In genomic region chr12:104520242-104520900, GRCh38 we compare ENCODE assay signal across 8 cellular contexts.
DNase-seq lines count a peak whose midpoint lies in the region; ATAC-seq lines count a peak whose summit lies in the region.

No MANE protein-coding gene starts in this region.

- intact Hi-C loops in dendritic cell treated with granulocyte-macrophage colony-stimulating factor and Interleukin-4, amounts not matched to agents 40 ng/mL and 50 ng/mL, for 4 days (cut with micrococcal nuclease), result no loop called here

- H3K4me1 Mint-ChIP-seq in dendritic cell treated with granulocyte-macrophage colony-stimulating factor and Interleukin-4, amounts not matched to agents 40 ng/mL and 50 ng/mL, for 4 days (ENCODE audit: low read depth), result peaks cover 84% of the 10 kb centered on the region

- H3K27ac Mint-ChIP-seq in dendritic cell treated with granulocyte-macrophage colony-stimulating factor and Interleukin-4, amounts not matched to agents 40 ng/mL and 50 ng/mL, for 4 days, result peak overlapping the region; percentile 55

- DNase-seq in DMS153 (lab: John Stamatoyannopoulos, UW) (peak; percentile 74), HUDEP-2 (lab: John Stamatoyannopoulos, UW; ENCODE audit: unreplicated experiment in 76 of 76) (no peak), putamen (ENCODE audit: low spot score) (no peak), dermis blood vessel endothelial cell (no peak), mucosa of gallbladder (ENCODE audit: low spot score) (no peak)

- no peak overlapping the region for H3K4me3 Mint-ChIP-seq in dendritic cell treated with granulocyte-macrophage colony-stimulating factor and Interleukin-4, amounts not matched to agents 40 ng/mL and 50 ng/mL, for 4 days

- peaks cover 26% of the 10 kb centered on the region for H3K36me3 Mint-ChIP-seq in dendritic cell treated with granulocyte-macrophage colony-stimulating factor and Interleukin-4, amounts not matched to agents 40 ng/mL and 50 ng/mL, for 4 days (ENCODE audit: low read depth)

- no peaks in the 10 kb centered on the region for H3K27me3 Mint-ChIP-seq in dendritic cell treated with granulocyte-macrophage colony-stimulating factor and Interleukin-4, amounts not matched to agents 40 ng/mL and 50 ng/mL, for 4 days

- ATAC-seq in GM19463 (IDR thresholded peaks at IDR 0.05; ENCODE audit: unreplicated experiment) (peak; percentile 79), HG03442 (IDR thresholded peaks at IDR 0.05; ENCODE audit: unreplicated experiment) (peak; percentile 71)

- H3K9me3 Mint-ChIP-seq in dendritic cell treated with granulocyte-macrophage colony-stimulating factor and Interleukin-4, amounts not matched to agents 40 ng/mL and 50 ng/mL, for 4 days, result no peaks in the 10 kb centered on the region
